Comparison of ENCODE assay signal across 18 cellular contexts in genomic region chr2:133509777-133510176, GRCh38. TPM values are rescaled to one million over a fixed set of nuclear protein-coding genes. Genes with fewer than 3 reads are reported as not detected.
DNase-seq lines count a peak whose midpoint lies in the region; ATAC-seq, FAIRE-seq and TF ChIP-seq lines count a peak whose summit lies in the region.
"Had no signal": no experiment of that assay in that cellular context is flagged by ENCODE, and none has a peak within 500 bp of the region (broad histone marks: within the 10 kb centered on the region; RNA-seq: fewer than 3 reads in every experiment).

No MANE protein-coding gene starts in this region.

- no peaks in the 10 kb centered on the region for H3K36me3 ChIP-seq in bronchial epithelial cell (ENCODE audit: control insufficient read depth, insufficient read depth, low read length)
- H3K36me3 ChIP-seq in keratinocyte (ENCODE audit: control insufficient read depth in 2 of 2, extremely low read depth in 1 of 2, insufficient read depth in 2 of 2, low read length in 2 of 2), result no peaks in the 10 kb centered on the region

- no peak overlapping the region for H3K27ac Mint-ChIP-seq in glutamatergic neuron (ENCODE audit: unreplicated experiment)
- H3K27ac Mint-ChIP-seq: CD14-positive monocyte; CD8-positive, alpha-beta memory T cell; HFFc6 had no signal

- H3K27me3 Mint-ChIP-seq in glutamatergic neuron (ENCODE audit: unreplicated experiment), result peaks cover 3% of the 10 kb centered on the region
- H3K27me3 Mint-ChIP-seq: CD8-positive, alpha-beta memory T cell had no signal

- H2AFZ ChIP-seq in keratinocyte (ENCODE audit: control insufficient read depth, low read length), result no peak overlapping the region

- H3K4me3 Mint-ChIP-seq in glutamatergic neuron (ENCODE audit: unreplicated experiment), result no peak overlapping the region
- H3K4me3 Mint-ChIP-seq: CD14-positive monocyte; CD8-positive, alpha-beta memory T cell; HFFc6 had no signal

- H3K4me1 ChIP-seq in keratinocyte (ENCODE audit: control insufficient read depth, extremely low read depth, insufficient read depth, low read length), result peaks cover 26% of the 10 kb centered on the region

- peaks cover 2% of the 10 kb centered on the region for H3K9me3 Mint-ChIP-seq in glutamatergic neuron (ENCODE audit: unreplicated experiment)
- H3K9me3 Mint-ChIP-seq: HFFc6 had no signal

- dilution Hi-C loops in keratinocyte (cut with MboI; ENCODE audit: extremely low pct_ligation_motif_present, low sequenced_read_pairs), result no loop called here

- H3K4me1 Mint-ChIP-seq in glutamatergic neuron (ENCODE audit: low read depth, unreplicated experiment), result no peaks in the 10 kb centered on the region
- H3K4me1 Mint-ChIP-seq: CD14-positive monocyte; CD8-positive, alpha-beta memory T cell had no signal

- no peak overlapping the region for H3K4me2 ChIP-seq in keratinocyte (ENCODE audit: control insufficient read depth, extremely low read depth, insufficient read depth, low read depth, low read length)

- no peak overlapping the region for H3K4me3 ChIP-seq in bronchial epithelial cell (ENCODE audit: low read depth, low read length)
- H3K4me3 ChIP-seq in keratinocyte (ENCODE audit: control insufficient read depth in 2 of 3, extremely low read depth in 1 of 3, insufficient read depth in 2 of 3, low read depth in 1 of 3, low read length in 3 of 3), result no peak overlapping the region
- H3K4me3 ChIP-seq: GM12878 had no signal

- no peaks in the 10 kb centered on the region for H4K20me1 ChIP-seq in keratinocyte (ENCODE audit: control insufficient read depth, extremely low read depth, insufficient read depth, low read length)

- no peak for FAIRE-seq in bronchial epithelial cell (lab: Jason Lieb, UNC)
- FAIRE-seq in keratinocyte (lab: Jason Lieb, UNC), result peak; percentile 76
- FAIRE-seq: GM12878, GM18507 had no signal

- TF ChIP-seq CTCF in bronchial epithelial cell (IDR thresholded peaks at IDR 0.05; ENCODE audit: insufficient read depth, low read length, severe bottlenecking), result no peak
- peak in 1 of 3 experiments; percentile 12 for TF ChIP-seq CTCF in keratinocyte (optimal IDR thresholded peaks at IDR 0.05 in 1 of 3, IDR thresholded peaks at IDR 0.05 in 1 of 3, conservative IDR thresholded peaks at IDR 0.05 in 1 of 3; ENCODE audit: extremely low read depth in 1 of 3, insufficient read depth in 2 of 3, low read length in 3 of 3)
- TF ChIP-seq CTCF in glutamatergic neuron (IDR thresholded peaks at IDR 0.05; ENCODE audit: partially characterized antibody, unreplicated experiment), result no peak

- H3K9ac ChIP-seq in keratinocyte (ENCODE audit: control insufficient read depth, extremely low read depth, insufficient read depth, low read length), result no peak overlapping the region

- no peak overlapping the region for H3K27ac ChIP-seq in keratinocyte (ENCODE audit: control insufficient read depth, insufficient read depth, low read length)
- H3K27ac ChIP-seq: 22Rv1, HL-60 had no signal

- H3K9me3 ChIP-seq in keratinocyte (ENCODE audit: control insufficient read depth, low read depth, low read length), result no peaks in the 10 kb centered on the region

- H3K36me3 Mint-ChIP-seq in glutamatergic neuron (ENCODE audit: unreplicated experiment), result no peaks in the 10 kb centered on the region
- H3K36me3 Mint-ChIP-seq: CD14-positive monocyte; CD8-positive, alpha-beta memory T cell had no signal

- DNase-seq in COLO829 (ENCODE audit: low spot score) (peak; percentile 75), M059J (ENCODE audit: low read depth) (peak; percentile 50), bronchial epithelial cell (ENCODE audit: low read depth) (peak; percentile 57), keratinocyte (ENCODE audit: low read depth, low spot score) (no peak), NOMO-1 treated with DMSO at 0.1 percent for 48 hours (lab: John Stamatoyannopoulos, UW; ENCODE audit: unreplicated experiment) (no peak), T1000 (lab: John Stamatoyannopoulos, UW) (no peak), glutamatergic neuron (no peak)
- DNase-seq: CD8-positive, alpha-beta memory T cell; DMS53; HCEC 1CT; HFFc6 had no signal

- H3K79me2 ChIP-seq in keratinocyte (ENCODE audit: control insufficient read depth, insufficient read depth, low read length), result no peaks in the 10 kb centered on the region

- no peaks in the 10 kb centered on the region for H3K9me1 ChIP-seq in keratinocyte (ENCODE audit: control insufficient read depth, extremely low read depth, insufficient read depth, low read length)

- ATAC-seq in HG03378 (IDR thresholded peaks at IDR 0.05; ENCODE audit: unreplicated experiment), result no peak
- ATAC-seq: GM12878 had no signal

- no peaks in the 10 kb centered on the region for H3K27me3 ChIP-seq in bronchial epithelial cell (ENCODE audit: control insufficient read depth, insufficient read depth, low read length)
- no peaks in the 10 kb centered on the region for H3K27me3 ChIP-seq in keratinocyte (ENCODE audit: control insufficient read depth, extremely low read depth, insufficient read depth, low read length)

RNA-seq across cellular contexts. Expression of gene NCKAP5, which starts 58.5 kb away (rescaled TPM):
- 3.6 and 6.5 TPM in 2 replicates for total RNA-seq in M059J (2014; rRNA removed; shearing (Covaris generic))
- total RNA-seq in bronchial epithelial cell (0.26 and 1.4 TPM in 2 replicates), glutamatergic neuron (ENCODE audit: unreplicated experiment) (0.20 TPM)
- 3.0 to 3.6 TPM (median 3.1 TPM) in 3 replicates for polyA plus RNA-seq in keratinocyte
- 11.4 TPM for polyA plus RNA-seq in keratinocyte (2011; ENCODE audit: low read depth)
- 1.7 and 2.7 TPM in 2 replicates for polyA plus RNA-seq in keratinocyte (2011; cell fraction: cytosol; rRNA removed)
- 5.8 and 6.9 TPM in 2 replicates for polyA plus RNA-seq in keratinocyte (2011; cell fraction: nucleus; rRNA removed)
- polyA plus RNA-seq in keratinocyte (2012; ENCODE audit: low replicate concordance), result 2.2 and 2.7 TPM in 2 replicates
- polyA minus RNA-seq in keratinocyte, result 2.2 to 13.1 TPM (median 5.4 TPM) in 3 replicates
- 2.3 TPM for polyA minus RNA-seq in keratinocyte (2011; cell fraction: cytosol; rRNA and poly(A)+ RNA removed)
- polyA minus RNA-seq in keratinocyte (2011; cell fraction: nucleus; rRNA and poly(A)+ RNA removed), result 11.5 and 25.8 TPM in 2 replicates
- total RNA-seq: CD8-positive, alpha-beta memory T cell; G401 had no signal
- polyA plus RNA-seq: CD14-positive monocyte; CD8-positive, alpha-beta memory T cell had no signal

Comparison
In these comparisons a context has a peak if more than half of its experiments do, and no peak if none do; other contexts are left out.
1. DNase-seq: peak in COLO829 (single experiment), M059J (single experiment) and bronchial epithelial cell (single experiment); none in keratinocyte (single experiment), NOMO-1 treated with DMSO at 0.1 percent for 48 hours (single experiment), T1000 (single experiment) and glutamatergic neuron (single experiment).